Comparison of ENCODE assay signal across 8 cellular contexts in the genomic region with DNA sequence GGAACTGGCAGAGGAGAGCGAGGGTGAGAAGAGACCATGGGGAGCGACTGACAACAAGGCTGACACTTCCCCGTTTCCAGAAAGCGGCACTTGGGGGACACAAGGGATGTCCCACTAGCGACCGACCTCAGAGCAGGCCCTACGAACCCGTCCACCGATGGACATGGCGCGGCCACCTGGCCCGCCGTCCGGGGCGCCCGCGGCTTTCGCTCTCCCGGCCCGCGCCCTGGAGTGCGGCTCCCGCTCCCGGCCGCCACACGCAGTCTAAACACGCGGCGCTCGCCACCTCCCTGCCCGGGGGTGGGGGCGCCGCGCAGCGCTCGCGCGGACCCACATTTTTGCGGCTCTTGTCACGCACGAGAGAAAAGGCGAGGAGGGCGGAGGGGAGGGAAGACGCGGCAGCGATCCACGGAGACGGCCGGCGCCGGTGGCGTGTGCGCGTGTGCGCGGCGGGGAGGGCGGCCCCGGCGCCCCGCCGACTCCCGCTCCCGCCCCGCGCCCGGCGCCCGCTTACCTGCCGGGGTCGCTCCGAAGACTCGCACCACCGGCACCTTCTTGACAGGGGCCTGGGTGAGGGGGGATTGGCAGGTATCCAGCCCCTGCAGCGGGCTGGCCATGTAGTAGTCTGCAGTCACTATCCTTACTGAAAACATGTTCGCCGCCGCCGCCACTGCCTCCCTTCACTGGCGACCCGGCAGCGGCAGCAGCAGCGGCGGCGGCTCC. TPM values are rescaled to one million over a fixed set of nuclear protein-coding genes. Genes with fewer than 3 reads are reported as not detected.
DNase-seq lines count a peak whose midpoint lies in the region; ATAC-seq and TF ChIP-seq lines count a peak whose summit lies in the region.

No MANE protein-coding gene starts in this region.

- peaks cover 19% of the 10 kb centered on the region for H3K79me2 ChIP-seq in parathyroid adenoma

- no peaks in the 10 kb centered on the region for H3K36me3 ChIP-seq in BJ (ENCODE audit: control insufficient read depth, insufficient read depth, low read length)
- peaks cover 6% of the 10 kb centered on the region; the same call in 1 of the 2 replicates for H3K36me3 ChIP-seq in SJCRH30
- no peaks in the 10 kb centered on the region for H3K36me3 ChIP-seq in parathyroid adenoma (ENCODE audit: control insufficient read depth, insufficient read depth, low read length)

- H3K9me3 ChIP-seq in SJCRH30 (replicated peaks), result 0 out of 2 replicates have a peak, but pooled peaks cover 5% of the 10 kb centered on the region
- no peaks in the 10 kb centered on the region for H3K9me3 ChIP-seq in parathyroid adenoma (ENCODE audit: control insufficient read depth, low read length)

- TF ChIP-seq CTCF in BJ (IDR thresholded peaks at IDR 0.05; ENCODE audit: insufficient read depth, low read depth, low read length) (no peak), parathyroid adenoma (IDR thresholded peaks at IDR 0.05) (peak; percentile 23)

- DNase-seq in BJ (ENCODE audit: low read depth) (no peak), SJCRH30 (peak; percentile 55 to 66), cardiac septum (ENCODE audit: low spot score) (peak; percentile 79), 8988T (no peak)
- DNase-seq in activated naive CD4-positive, alpha-beta T cell treated with anti-CD3 and anti-CD28 coated beads, Interleukin-2, amount 50 U/mL, for 72 hours (ENCODE audit: low spot score in 2 of 2), result peak in 1 of 2 donors; percentile 63

- H3K4me3 ChIP-seq in BJ (ENCODE audit: low read depth, low read length) (peak overlapping the region; percentile 72), SJCRH30 (peak overlapping the region; percentile 96), parathyroid adenoma (ENCODE audit: low read depth, low read length) (peak overlapping the region; percentile 91)

- H3K27ac ChIP-seq in SJCRH30 (peak overlapping the region; percentile 95), parathyroid adenoma (peak overlapping the region; percentile 97)

- H3K27me3 ChIP-seq in BJ (ENCODE audit: control insufficient read depth, insufficient read depth, low read length) (no peaks in the 10 kb centered on the region), SJCRH30 (no peaks in the 10 kb centered on the region), parathyroid adenoma (ENCODE audit: control insufficient read depth, insufficient read depth, low read length) (no peaks in the 10 kb centered on the region)

- H3K36me3 Mint-ChIP-seq in activated naive CD4-positive, alpha-beta T cell treated with anti-CD3 and anti-CD28 coated beads, Interleukin-2, amount 50 U/mL, for 72 hours, result peaks cover 19 to 20% of the 10 kb centered on the region in 2 donors

- CTCF ChIA-PET in BJ (lab: Yijun Ruan, JAX), result no interaction called here

- H3K4me1 ChIP-seq in SJCRH30, result peaks cover 27% of the 10 kb centered on the region
- H3K4me1 ChIP-seq in parathyroid adenoma, result peaks cover 34% of the 10 kb centered on the region

- ATAC-seq in HG03439 (IDR thresholded peaks at IDR 0.05; ENCODE audit: unreplicated experiment), result peak; percentile 22
- ATAC-seq in activated naive CD4-positive, alpha-beta T cell treated with anti-CD3 and anti-CD28 coated beads, Interleukin-2, amount 50 U/mL, for 72 hours, result peak; percentile 5 to 17

- peak overlapping the region; percentile 95 for H3K9ac ChIP-seq in parathyroid adenoma

- peak; percentile 18 for TF ChIP-seq POLR2A in GM19193 (IDR thresholded peaks at IDR 0.05; ENCODE audit: extremely low read depth, insufficient read depth, insufficient read length)

- POLR2A ChIA-PET in BJ (lab: Charles Lee), result interaction anchor here (0.6 to 1.5 kb wide), 5 partner anchors 12 to 123 kb away, joined by 5 to 18 read pairs (median 7); a partner anchor contains a TSS

- H3K9me3 Mint-ChIP-seq in activated naive CD4-positive, alpha-beta T cell treated with anti-CD3 and anti-CD28 coated beads, Interleukin-2, amount 50 U/mL, for 72 hours, result peaks cover 0 to 5% of the 10 kb centered on the region in 2 donors

- intact Hi-C loops in cardiac septum (cut with DNase I), result loop anchor here (5.0 to 10.0 kb wide), 7 partner anchors 70 to 562 kb away; a partner anchor contains a TSS

- peak overlapping the region; percentile 89 for H2AFZ ChIP-seq in parathyroid adenoma

- H3K27ac Mint-ChIP-seq in activated naive CD4-positive, alpha-beta T cell treated with anti-CD3 and anti-CD28 coated beads, Interleukin-2, amount 50 U/mL, for 72 hours, result peak overlapping the region; percentile 96 to 99

- peak overlapping the region; percentile 84 for H3K4me2 ChIP-seq in parathyroid adenoma (ENCODE audit: low read length)

RNA-seq across cellular contexts. Expression of a gene that starts 0.6 kb away (rescaled TPM):
- polyA plus RNA-seq in BJ (2011; rRNA removed), result 19.1 and 33.1 TPM in 2 replicates
- 29.6 and 31.5 TPM in 2 replicates for polyA minus RNA-seq in BJ (2011; rRNA and poly(A)+ RNA removed)
- 32.7 and 34.3 TPM in 2 replicates for total RNA-seq in SJCRH30 (2014; rRNA removed; shearing (Covaris generic))
- 10 to 100 TPM; 18.3 to 27.0 TPM for total RNA-seq in activated naive CD4-positive, alpha-beta T cell treated with anti-CD3 and anti-CD28 coated beads, Interleukin-2, amount 50 U/mL, for 72 hours
- 17.8 TPM for total RNA-seq in cardiac septum

Comparison
In these comparisons a context has a peak if more than half of its experiments do, and no peak if none do; other contexts are left out.
1. DNase-seq: peak in SJCRH30 (2 of 2) and cardiac septum (single experiment); none in BJ (single experiment) and 8988T (single experiment).
2. Peak in every context shown above with its lines, with median percentiles within 50 percentile points of each other: H3K4me3 ChIP-seq.